In genomic region chr12:45987339-45987726, GRCh38 we compare ENCODE assay signal across 10 cellular contexts. TPM values are rescaled to one million over a fixed set of nuclear protein-coding genes. Genes with fewer than 3 reads are reported as not detected.
DNase-seq lines count a peak whose midpoint lies in the region; TF ChIP-seq lines count a peak whose summit lies in the region.
"Had no signal": no experiment of that assay in that cellular context is flagged by ENCODE, and none has a peak within 500 bp of the region (broad histone marks: within the 10 kb centered on the region; RNA-seq: fewer than 3 reads in every experiment).

No MANE protein-coding gene starts in this region.

- H3K4me3 ChIP-seq in HL-60 (replicated peaks; ENCODE audit: insufficient read depth, low read length) (no peak overlapping the region), ascending aorta (peak overlapping the region; percentile 23 to 25)

- no peak for TF ChIP-seq CTCF in Calu3 (IDR thresholded peaks at IDR 0.05; ENCODE audit: unreplicated experiment)
- no peak for TF ChIP-seq CTCF in HL-60 (IDR thresholded peaks at IDR 0.05; ENCODE audit: insufficient read depth, low read length)
- no peak for TF ChIP-seq CTCF in ascending aorta (IDR thresholded peaks at IDR 0.05)
- TF ChIP-seq CTCF in nephron progenitor cell (IDR thresholded peaks at IDR 0.05): no peak

- no peaks in the 10 kb centered on the region for H3K27me3 ChIP-seq in HL-60 (ENCODE audit: insufficient read depth, poor library complexity, severe bottlenecking)
- no peaks in the 10 kb centered on the region for H3K27me3 ChIP-seq in ascending aorta

- H3K9me3 ChIP-seq in ascending aorta: no peaks in the 10 kb centered on the region

- H3K4me3 Mint-ChIP-seq in Calu3 (ENCODE audit: low read depth, unreplicated experiment): peak overlapping the region; percentile 68
- peak overlapping the region; percentile 97 for H3K4me3 Mint-ChIP-seq in nephron progenitor cell

- DNase-seq in Calu3 (no peak), HL-60 (ENCODE audit: low read depth in 1 of 2, low spot score in 1 of 2) (no peak), ascending aorta (ENCODE audit: low spot score in 2 of 2) (no peak), nephron progenitor cell (no peak), amniotic stem cell (lab: John Stamatoyannopoulos, UW) (no peak), NCI-H1436 (lab: John Stamatoyannopoulos, UW) (no peak), NCI-H526 treated with DMSO at 0.1 percent for 48 hours (lab: John Stamatoyannopoulos, UW) (no peak)
- DNase-seq: activated effector memory CD4-positive, alpha-beta T cell treated with anti-CD3 and anti-CD28 coated beads, Interleukin-2, amount 50 U/mL, for 16 hours; NCI-H2171 had no signal

- H3K4me1 Mint-ChIP-seq in Calu3 (ENCODE audit: low read depth, unreplicated experiment) (peaks cover 51% of the 10 kb centered on the region), nephron progenitor cell (peaks cover 46% of the 10 kb centered on the region)

- peaks cover 0 to 3% of the 10 kb centered on the region in 2 donors for H3K36me3 ChIP-seq in ascending aorta

- H3K4me1 ChIP-seq in ascending aorta: peaks cover 23 to 41% of the 10 kb centered on the region in 2 donors

- peaks cover 39% of the 10 kb centered on the region for H3K36me3 Mint-ChIP-seq in Calu3 (ENCODE audit: insufficient read depth, unreplicated experiment)
- H3K36me3 Mint-ChIP-seq in nephron progenitor cell (ENCODE audit: low read depth): peaks cover 56% of the 10 kb centered on the region

- no peaks in the 10 kb centered on the region for H3K27me3 Mint-ChIP-seq in Calu3 (ENCODE audit: unreplicated experiment)
- H3K27me3 Mint-ChIP-seq in nephron progenitor cell (ENCODE audit: low read depth, poor library complexity): peaks cover 14% of the 10 kb centered on the region

- CTCF ChIA-PET in Calu3 (lab: Charles Lee): no interaction called here

- BruUV-seq in Calu3 (replicated peaks; lab: Mats Ljungman, UMichigan): no TSS peak

- peak overlapping the region; percentile 100 for H3K27ac ChIP-seq in HL-60 (replicated peaks)
- peak overlapping the region; percentile 8 to 9 for H3K27ac ChIP-seq in ascending aorta
- H3K27ac ChIP-seq: epithelial cell of prostate had no signal

- no peaks in the 10 kb centered on the region for H3K9me3 Mint-ChIP-seq in Calu3 (ENCODE audit: low read depth, unreplicated experiment)
- peaks cover 19% of the 10 kb centered on the region for H3K9me3 Mint-ChIP-seq in nephron progenitor cell

- intact Hi-C loops in Calu3 (cut with micrococcal nuclease; ENCODE audit: unreplicated experiment): no loop called here
- intact Hi-C loops in ascending aorta (cut with DNase I): loop anchor here (10.0 kb wide), 1 partner anchor 307 kb away; no protein-coding TSS in a partner anchor

- H3K27ac Mint-ChIP-seq in Calu3 (ENCODE audit: unreplicated experiment) (peak overlapping the region; percentile 55), nephron progenitor cell (peak overlapping the region; percentile 39)

RNA-seq across cellular contexts. Expression of gene SCAF11, which starts 3.0 kb away (rescaled TPM):
- total RNA-seq in Calu3 (2022) (62.3 and 78.8 TPM in 2 replicates), ascending aorta (35.7 TPM)
